Comparison of ENCODE assay signal across 22 cellular contexts in genomic region chr2:6874032-6874431, GRCh38. TPM values are rescaled to one million over a fixed set of nuclear protein-coding genes. Genes with fewer than 3 reads are reported as not detected.
DNase-seq lines count a peak whose midpoint lies in the region; ATAC-seq and TF ChIP-seq lines count a peak whose summit lies in the region.
"Had no signal": no experiment of that assay in that cellular context is flagged by ENCODE, and none has a peak within 500 bp of the region (broad histone marks: within the 10 kb centered on the region; RNA-seq: fewer than 3 reads in every experiment).

No MANE protein-coding gene starts in this region.

- POLR2A ChIA-PET in activated CD4-positive, alpha-beta T cell treated with anti-CD3 and anti-CD28 coated beads, Interleukin-2, amount 10 ng/mL, durations not matched to agents 7 days and 5 days (lab: Charles Lee), result no interaction called here
- POLR2A ChIA-PET in T-cell (lab: Charles Lee), result no interaction called here

- H3K36me3 Mint-ChIP-seq in activated CD4-positive, alpha-beta T cell treated with anti-CD3 and anti-CD28 coated beads, Interleukin-2, amount 10 ng/mL, durations not matched to agents 7 days and 5 days (ENCODE audit: low read depth), result peaks cover 68% of the 10 kb centered on the region
- H3K36me3 Mint-ChIP-seq in activated naive CD4-positive, alpha-beta T cell treated with anti-CD3 and anti-CD28 coated beads, Interleukin-2, amount 50 U/mL, for 24 hours, result peaks cover 3% of the 10 kb centered on the region
- peaks cover 4% of the 10 kb centered on the region for H3K36me3 Mint-ChIP-seq in activated naive CD4-positive, alpha-beta T cell treated with anti-CD3 and anti-CD28 coated beads for 36 hours (ENCODE audit: low read depth)
- H3K36me3 Mint-ChIP-seq in T-cell (peaks cover 5% of the 10 kb centered on the region), neural progenitor cell (no peaks in the 10 kb centered on the region)

- DNase-seq in activated CD4-positive, alpha-beta T cell treated with anti-CD3 and anti-CD28 coated beads, Interleukin-2, amount 10 ng/mL, durations not matched to agents 7 days and 5 days, result no peak
- no peak for DNase-seq in activated CD4-positive, alpha-beta T cell treated with anti-CD3 and anti-CD28 coated beads for 4 hours
- DNase-seq in activated naive CD4-positive, alpha-beta T cell treated with anti-CD3 and anti-CD28 coated beads for 36 hours, result no peak
- DNase-seq in T-cell (no peak), neural progenitor cell (ENCODE audit: low spot score) (no peak), D341Med (ENCODE audit: low spot score) (no peak)
- DNase-seq: Caco-2; CD4-positive, CD25-positive, alpha-beta regulatory T cell; CD8-positive, alpha-beta T cell; DMS 273 treated with DMSO at 0.1 percent for 48 hours; DMS79; EL; GDM1; H9 had no signal

- ATAC-seq in T-cell (replicated peaks in 1 of 4), result no peak
- ATAC-seq: CD8-positive, alpha-beta T cell; GM12878; GM23338; HCT116 had no signal

- H4K20me1 ChIP-seq in neural progenitor cell (ENCODE audit: low read depth), result no peaks in the 10 kb centered on the region
- H4K20me1 ChIP-seq: BLaER1 had no signal

- no peak for TF ChIP-seq CTCF in neural progenitor cell (IDR thresholded peaks at IDR 0.05)

- H3K27me3 Mint-ChIP-seq in activated CD4-positive, alpha-beta T cell treated with anti-CD3 and anti-CD28 coated beads, Interleukin-2, amount 10 ng/mL, durations not matched to agents 7 days and 5 days, result peaks cover 3% of the 10 kb centered on the region
- H3K27me3 Mint-ChIP-seq in activated naive CD4-positive, alpha-beta T cell treated with anti-CD3 and anti-CD28 coated beads, Interleukin-2, amount 50 U/mL, for 24 hours, result no peaks in the 10 kb centered on the region
- H3K27me3 Mint-ChIP-seq in activated naive CD4-positive, alpha-beta T cell treated with anti-CD3 and anti-CD28 coated beads for 36 hours (ENCODE audit: low read depth), result no peaks in the 10 kb centered on the region
- no peaks in the 10 kb centered on the region for H3K27me3 Mint-ChIP-seq in T-cell
- no peaks in the 10 kb centered on the region for H3K27me3 Mint-ChIP-seq in neural progenitor cell (ENCODE audit: insufficient read depth, low read depth)
- H3K27me3 Mint-ChIP-seq: B cell had no signal

- no peaks in the 10 kb centered on the region for H3F3A ChIP-seq in neural progenitor cell (ENCODE audit: low read depth)

- no peak overlapping the region for H2AFZ ChIP-seq in neural progenitor cell (replicated peaks)
- H2AFZ ChIP-seq: GM23338 had no signal

- H3K27ac ChIP-seq in neural progenitor cell, result no peak overlapping the region
- H3K27ac ChIP-seq: 22Rv1, BLaER1, C4-2B had no signal

- no peaks in the 10 kb centered on the region for H3K79me2 ChIP-seq in neural progenitor cell (ENCODE audit: low read depth)

- H3K4me3 Mint-ChIP-seq in activated CD4-positive, alpha-beta T cell treated with anti-CD3 and anti-CD28 coated beads, Interleukin-2, amount 10 ng/mL, durations not matched to agents 7 days and 5 days, result no peak overlapping the region
- H3K4me3 Mint-ChIP-seq in activated naive CD4-positive, alpha-beta T cell treated with anti-CD3 and anti-CD28 coated beads, Interleukin-2, amount 50 U/mL, for 24 hours, result no peak overlapping the region
- no peak overlapping the region for H3K4me3 Mint-ChIP-seq in activated naive CD4-positive, alpha-beta T cell treated with anti-CD3 and anti-CD28 coated beads for 36 hours
- H3K4me3 Mint-ChIP-seq in T-cell (no peak overlapping the region), neural progenitor cell (peak overlapping the region; percentile 39)
- H3K4me3 Mint-ChIP-seq: B cell; CD8-positive, alpha-beta T cell; GM23338; H9 had no signal

- no peak overlapping the region for H3K9ac ChIP-seq in neural progenitor cell
- H3K9ac ChIP-seq: BLaER1 had no signal

- peaks cover 54% of the 10 kb centered on the region for H3K4me1 Mint-ChIP-seq in activated CD4-positive, alpha-beta T cell treated with anti-CD3 and anti-CD28 coated beads, Interleukin-2, amount 10 ng/mL, durations not matched to agents 7 days and 5 days
- H3K4me1 Mint-ChIP-seq in activated naive CD4-positive, alpha-beta T cell treated with anti-CD3 and anti-CD28 coated beads, Interleukin-2, amount 50 U/mL, for 24 hours, result peaks cover 75% of the 10 kb centered on the region
- H3K4me1 Mint-ChIP-seq in activated naive CD4-positive, alpha-beta T cell treated with anti-CD3 and anti-CD28 coated beads for 36 hours (ENCODE audit: low read depth), result peaks cover 53% of the 10 kb centered on the region
- H3K4me1 Mint-ChIP-seq in T-cell (peaks cover 34 to 57% (median 49%) of the 10 kb centered on the region in 3 donors), neural progenitor cell (no peaks in the 10 kb centered on the region)
- H3K4me1 Mint-ChIP-seq: GM23338, H9 had no signal

- H3K4me2 ChIP-seq in neural progenitor cell, result no peak overlapping the region
- H3K4me2 ChIP-seq: BLaER1, GM23338 had no signal

- H3K4me1 ChIP-seq in neural progenitor cell, result no peaks in the 10 kb centered on the region
- H3K4me1 ChIP-seq: Caco-2 had no signal

- intact Hi-C loops in activated naive CD4-positive, alpha-beta T cell treated with anti-CD3 and anti-CD28 coated beads for 36 hours (cut with micrococcal nuclease), result loop anchor here (10.0 kb wide), 1 partner anchor 1671 kb away; no protein-coding TSS in a partner anchor

- CTCF ChIA-PET in activated CD4-positive, alpha-beta T cell treated with anti-CD3 and anti-CD28 coated beads, Interleukin-2, amount 10 ng/mL, durations not matched to agents 7 days and 5 days (lab: Charles Lee), result interaction anchor here (0.9 kb wide), 1 partner anchor 9 kb away, joined by 3 read pairs; the partner anchor contains the start of gene CMPK2
- CTCF ChIA-PET in activated naive CD4-positive, alpha-beta T cell treated with anti-CD3 and anti-CD28 coated beads for 36 hours (lab: Charles Lee), result interaction anchor here (1.0 kb wide), 1 partner anchor 8 kb away, joined by 3 read pairs; the partner anchor contains the start of gene CMPK2
- CTCF ChIA-PET in T-cell (lab: Charles Lee), result no interaction called here

- no peaks in the 10 kb centered on the region for H3K27me3 ChIP-seq in neural progenitor cell
- H3K27me3 ChIP-seq: BLaER1 had no signal

- H3K4me3 ChIP-seq in neural progenitor cell, result no peak overlapping the region
- H3K4me3 ChIP-seq: BLaER1, GM12878, GM23338 had no signal

- peaks cover 9% of the 10 kb centered on the region for H3K9me3 ChIP-seq in neural progenitor cell (ENCODE audit: low read depth)
- H3K9me3 ChIP-seq: BLaER1, Caco-2 had no signal

- H3K9me3 Mint-ChIP-seq in activated CD4-positive, alpha-beta T cell treated with anti-CD3 and anti-CD28 coated beads, Interleukin-2, amount 10 ng/mL, durations not matched to agents 7 days and 5 days, result peaks cover 39% of the 10 kb centered on the region
- peaks cover 6% of the 10 kb centered on the region for H3K9me3 Mint-ChIP-seq in activated naive CD4-positive, alpha-beta T cell treated with anti-CD3 and anti-CD28 coated beads, Interleukin-2, amount 50 U/mL, for 24 hours
- H3K9me3 Mint-ChIP-seq in activated naive CD4-positive, alpha-beta T cell treated with anti-CD3 and anti-CD28 coated beads for 36 hours, result peaks cover 5% of the 10 kb centered on the region
- H3K9me3 Mint-ChIP-seq in T-cell (peaks cover 0 to 5% (median 4%) of the 10 kb centered on the region in 3 donors), neural progenitor cell (peaks cover 9% of the 10 kb centered on the region)

- peak overlapping the region; percentile 46 for H3K27ac Mint-ChIP-seq in activated CD4-positive, alpha-beta T cell treated with anti-CD3 and anti-CD28 coated beads, Interleukin-2, amount 10 ng/mL, durations not matched to agents 7 days and 5 days
- peak overlapping the region; percentile 90 for H3K27ac Mint-ChIP-seq in activated naive CD4-positive, alpha-beta T cell treated with anti-CD3 and anti-CD28 coated beads, Interleukin-2, amount 50 U/mL, for 24 hours
- no peak overlapping the region for H3K27ac Mint-ChIP-seq in activated naive CD4-positive, alpha-beta T cell treated with anti-CD3 and anti-CD28 coated beads for 36 hours
- H3K27ac Mint-ChIP-seq in T-cell (peak overlapping the region; percentile 21 to 65), neural progenitor cell (no peak overlapping the region)
- H3K27ac Mint-ChIP-seq: B cell; CD4-positive, CD25-positive, alpha-beta regulatory T cell; CD8-positive, alpha-beta T cell; GM23338; H9 had no signal

- no peaks in the 10 kb centered on the region for H3K36me3 ChIP-seq in neural progenitor cell
- H3K36me3 ChIP-seq: BLaER1 had no signal

RNA-seq across cellular contexts. Expression of gene RSAD2, which starts 3.5 kb away (rescaled TPM):
- total RNA-seq in activated CD4-positive, alpha-beta T cell treated with anti-CD3 and anti-CD28 coated beads, Interleukin-2, amount 10 ng/mL, durations not matched to agents 7 days and 5 days, result 100 to 1,000 TPM; 100 to 101 TPM
- 1 to 10 TPM; 9.1 to 9.9 TPM for total RNA-seq in activated naive CD4-positive, alpha-beta T cell treated with anti-CD3 and anti-CD28 coated beads for 36 hours
- total RNA-seq in T-cell (10 to 100 TPM in 1 of 5 donors, 1 to 10 TPM in 4; 3.2 to 10.7 (median 7.2) TPM), neural progenitor cell (ENCODE audit: low replicate concordance) (not detected in 2 replicates)
- total RNA-seq: H9 had no signal

RNA-seq across cellular contexts. Expression of gene CMPK2, which starts 8.3 kb away (rescaled TPM):
- total RNA-seq in activated CD4-positive, alpha-beta T cell treated with anti-CD3 and anti-CD28 coated beads, Interleukin-2, amount 10 ng/mL, durations not matched to agents 7 days and 5 days, result 10 to 100 TPM; 94.3 to 96.0 TPM
- 1 to 10 TPM; 7.2 to 7.7 TPM for total RNA-seq in activated naive CD4-positive, alpha-beta T cell treated with anti-CD3 and anti-CD28 coated beads for 36 hours
- 10 to 100 TPM in 1 of 5 donors, 1 to 10 TPM in 4; 6.5 to 15.2 (median 9.1) TPM for total RNA-seq in T-cell
- 0.31 TPM in 1 of 2 replicates, not detected in the other for total RNA-seq in neural progenitor cell (ENCODE audit: low replicate concordance)

RNA-seq across cellular contexts. Expression of gene RNF144A, which starts 43.2 kb away (rescaled TPM):
- total RNA-seq in activated CD4-positive, alpha-beta T cell treated with anti-CD3 and anti-CD28 coated beads, Interleukin-2, amount 10 ng/mL, durations not matched to agents 7 days and 5 days, result 100 to 1,000 TPM in 1 of 2 experiments, 10 to 100 TPM in 1; 89.6 to 101 TPM
- total RNA-seq in activated naive CD4-positive, alpha-beta T cell treated with anti-CD3 and anti-CD28 coated beads for 36 hours, result 10 to 100 TPM; 49.0 to 50.6 TPM
- total RNA-seq in T-cell (10 to 100 TPM; 46.3 to 93.1 (median 79.9) TPM), neural progenitor cell (ENCODE audit: low replicate concordance) (29.0 and 32.0 TPM in 2 replicates)

Comparison
In these comparisons a context has a peak if more than half of its experiments do, and no peak if none do; other contexts are left out.
1. H3K27ac Mint-ChIP-seq: peak in activated CD4-positive, alpha-beta T cell treated with anti-CD3 and anti-CD28 coated beads, Interleukin-2, amount 10 ng/mL, durations not matched to agents 7 days and 5 days (single experiment), activated naive CD4-positive, alpha-beta T cell treated with anti-CD3 and anti-CD28 coated beads, Interleukin-2, amount 50 U/mL, for 24 hours (single experiment) and T-cell (2 of 2); none in activated naive CD4-positive, alpha-beta T cell treated with anti-CD3 and anti-CD28 coated beads for 36 hours (single experiment) and neural progenitor cell (single experiment).
2. RNA of gene RSAD2, which starts 3.5 kb away (total RNA-seq): 100 to 101 TPM in activated CD4-positive, alpha-beta T cell treated with anti-CD3 and anti-CD28 coated beads, Interleukin-2, amount 10 ng/mL, durations not matched to agents 7 days and 5 days; 9.1 to 9.9 TPM in activated naive CD4-positive, alpha-beta T cell treated with anti-CD3 and anti-CD28 coated beads for 36 hours, 3.2 to 10.7 TPM in T-cell and not detected in neural progenitor cell; every median in the first group is over 4 times any median in the second.
3. RNA of gene CMPK2, which starts 8.3 kb away (total RNA-seq): 94.3 to 96.0 TPM in activated CD4-positive, alpha-beta T cell treated with anti-CD3 and anti-CD28 coated beads, Interleukin-2, amount 10 ng/mL, durations not matched to agents 7 days and 5 days; 6.5 to 15.2 TPM in T-cell, 7.2 to 7.7 TPM in activated naive CD4-positive, alpha-beta T cell treated with anti-CD3 and anti-CD28 coated beads for 36 hours and 0.31 TPM in neural progenitor cell; every median in the first group is over 4 times any median in the second.
4. CTCF ChIA-PET loops: an anchor here in activated CD4-positive, alpha-beta T cell treated with anti-CD3 and anti-CD28 coated beads, Interleukin-2, amount 10 ng/mL, durations not matched to agents 7 days and 5 days (0.9 kb wide) and activated naive CD4-positive, alpha-beta T cell treated with anti-CD3 and anti-CD28 coated beads for 36 hours (1.0 kb wide); none called in T-cell.